ENCODE assay signal across 9 cellular contexts in genomic region chr5:79255786-79256557, GRCh38. TPM values are rescaled to one million over a fixed set of nuclear protein-coding genes. Genes with fewer than 3 reads are reported as not detected.
DNase-seq lines count a peak whose midpoint lies in the region; FAIRE-seq and TF ChIP-seq lines count a peak whose summit lies in the region.
"Had no signal": no experiment of that assay in that cellular context is flagged by ENCODE, and none has a peak within 500 bp of the region (broad histone marks: within the 10 kb centered on the region; RNA-seq: fewer than 3 reads in every experiment).

No MANE protein-coding gene starts in this region.

- no peak overlapping the region for H3K4me3 ChIP-seq in dorsolateral prefrontal cortex
- H3K4me3 ChIP-seq: BLaER1 had no signal

- DNase-seq in NCI-H1694 (lab: John Stamatoyannopoulos, UW) (peak; percentile 10), NCI-H1694 treated with DMSO at 0.1 percent for 48 hours (lab: John Stamatoyannopoulos, UW) (no peak), GM19239 (ENCODE audit: insufficient read length, low spot score) (no peak), dorsolateral prefrontal cortex (no peak), osteocyte (ENCODE audit: extremely low spot score, unreplicated experiment) (no peak), GDM1 (lab: John Stamatoyannopoulos, UW) (no peak), activated gamma-delta T cell (lab: John Stamatoyannopoulos, UW) (no peak)

- no peaks in the 10 kb centered on the region for H3K27me3 ChIP-seq in dorsolateral prefrontal cortex
- H3K27me3 ChIP-seq: BLaER1 had no signal

- peaks cover 12% of the 10 kb centered on the region for H3K9me3 Mint-ChIP-seq in osteocyte (ENCODE audit: unreplicated experiment)

- H3K27ac ChIP-seq in dorsolateral prefrontal cortex, result no peak overlapping the region
- H3K27ac ChIP-seq: BLaER1 had no signal

- no peak for TF ChIP-seq EP300 in Ishikawa (IDR thresholded peaks at IDR 0.05; ENCODE audit: borderline replicate concordance)

- TF ChIP-seq RAD21 in Ishikawa (IDR thresholded peaks at IDR 0.05; ENCODE audit: low read depth), result peak; percentile 61

- H3K36me3 Mint-ChIP-seq in osteocyte (ENCODE audit: unreplicated experiment), result peaks cover 15% of the 10 kb centered on the region

- no peaks in the 10 kb centered on the region for H3K27me3 Mint-ChIP-seq in osteocyte (ENCODE audit: unreplicated experiment)

- TF ChIP-seq CTCF in dorsolateral prefrontal cortex (IDR thresholded peaks at IDR 0.05 in 54 of 56, conservative IDR thresholded peaks at IDR 0.05 in 2 of 56; ENCODE audit: low read depth in 1 of 56, partially characterized antibody in 56 of 56), result peak in 45 of 56 donors; percentile 13 to 51 (median 33)
- TF ChIP-seq CTCF in osteocyte (IDR thresholded peaks at IDR 0.05), result peak; percentile 58

- peaks cover 3% of the 10 kb centered on the region for H3K4me1 Mint-ChIP-seq in osteocyte (ENCODE audit: unreplicated experiment)

- intact Hi-C loops in dorsolateral prefrontal cortex (cut with DNase I), result no loop called here

- no peak overlapping the region for H3K27ac Mint-ChIP-seq in osteocyte (ENCODE audit: unreplicated experiment)

- H3K4me3 Mint-ChIP-seq in osteocyte (ENCODE audit: unreplicated experiment), result no peak overlapping the region

- peak; percentile 71 for FAIRE-seq in GM19239 (lab: Jason Lieb, UNC)

TF ChIP-seq in Ishikawa, 13 proteins besides CTCF, POLR2A, EP300 and RAD21:
- TF ChIP-seq FOXM1 (IDR thresholded peaks at IDR 0.05; ENCODE audit: borderline replicate concordance, low read depth) (no peak), EGR1 (IDR thresholded peaks at IDR 0.05) (no peak), NFIC (IDR thresholded peaks at IDR 0.05) (no peak)

RNA-seq across cellular contexts. Expression of gene JMY, which starts 20.0 kb away (rescaled TPM):
- total RNA-seq in dorsolateral prefrontal cortex (10 to 100 TPM; 21.8 to 40.5 (median 29.8) TPM), osteocyte (19.1 and 19.5 TPM in 2 replicates)
